ENCODE assay signal across 8 cellular contexts in genomic region chr2:27370026-27370815, GRCh38.
A peak's percentile ranks its signal among the peaks of the same experiment; 100 is the strongest.
DNase-seq lines count a peak whose midpoint lies in the region; ATAC-seq and FAIRE-seq lines count a peak whose summit lies in the region.

Gene EIF2B4 (minus strand): TSS chr2:27370338. CDS start chr2:27370314, 24 bp downstream.
Gene SNX17 (plus strand): TSS chr2:27370616. CDS start chr2:27370744, 128 bp downstream.

- ATAC-seq in GM19324 (IDR thresholded peaks at IDR 0.05; ENCODE audit: low FRiP score, unreplicated experiment) (peak; percentile 94), HG03469 (IDR thresholded peaks at IDR 0.05; ENCODE audit: unreplicated experiment) (peak; percentile 72)

- FAIRE-seq in colon (lab: Jason Lieb, UNC), result peak; percentile 33

- DNase-seq in C1 segment of cervical spinal cord (lab: John Stamatoyannopoulos, UW), result peak; percentile 96 to 100 (median 99)
- DNase-seq in NCI-H526 (lab: John Stamatoyannopoulos, UW), result peak; percentile 97 to 99
- DNase-seq in activated CD4-positive, alpha-beta T cell treated with anti-CD3 and anti-CD28 coated beads for 48 hours, result peak; percentile 99
- peak; percentile 99 for DNase-seq in kidney tubule cell (ENCODE audit: low spot score)
- DNase-seq in stimulated activated CD4-positive, alpha-beta T cell treated with anti-CD3 and anti-CD28 coated beads, Interleukin-1b, Interleukin-23, amount 100 ng/mL, for 24 hours (ENCODE audit: low read depth in 4 of 4, low spot score in 1 of 4), result peak; percentile 93 to 99 (median 97)

Comparison
In these comparisons a context has a peak if more than half of its experiments do, and no peak if none do; other contexts are left out.
1. Peak in every context shown above with its lines: DNase-seq and ATAC-seq.